In genomic region chr14:77303417-77304156, GRCh38 we compare ENCODE assay signal across 9 cellular contexts. TPM values are rescaled to one million over a fixed set of nuclear protein-coding genes. Genes with fewer than 3 reads are reported as not detected.
A peak's percentile ranks its signal among the peaks of the same experiment; 100 is the strongest.
DNase-seq lines count a peak whose midpoint lies in the region; ATAC-seq lines count a peak whose summit lies in the region.
"Had no signal": no experiment of that assay in that cellular context is flagged by ENCODE, and none has a peak within 500 bp of the region (broad histone marks: within the 10 kb centered on the region; RNA-seq: fewer than 3 reads in every experiment).

No MANE protein-coding gene starts in this region.

- H3K27ac ChIP-seq in HUES6 (ENCODE audit: low read depth, low read length): peak overlapping the region; percentile 29; the same call in 1 of the 2 replicates

- no peaks in the 10 kb centered on the region for H3K9me3 Mint-ChIP-seq in activated CD4-positive, alpha-beta memory T cell treated with anti-CD3 and anti-CD28 coated beads, Interleukin-2, amount 10 ng/mL, durations not matched to agents 7 days and 5 days
- H3K9me3 Mint-ChIP-seq in naive thymus-derived CD8-positive, alpha-beta T cell: no peaks in the 10 kb centered on the region
- H3K9me3 Mint-ChIP-seq: activated B cell treated with CpG ODN at 0.5 μM for 24 hours had no signal

- H3K27me3 ChIP-seq in HUES6 (ENCODE audit: control insufficient read depth, insufficient read depth, low read length): no peaks in the 10 kb centered on the region

- DNase-seq in SIG-M5 treated with dmso at 0.1 percent for 504 hours (lab: John Stamatoyannopoulos, UW; ENCODE audit: unreplicated experiment): peak; percentile 82
- no peak for DNase-seq in SIG-M5 (lab: John Stamatoyannopoulos, UW)
- DNase-seq in activated CD4-positive, alpha-beta memory T cell treated with anti-CD3 and anti-CD28 coated beads, Interleukin-2, amount 10 ng/mL, durations not matched to agents 7 days and 5 days: peak; percentile 54
- DNase-seq in foreskin melanocyte: peak; percentile 83
- DNase-seq in stimulated activated CD4-positive, alpha-beta T cell treated with anti-CD3 and anti-CD28 coated beads, Interleukin-4, amount 100 ng/mL, for 48 hours (ENCODE audit: low read depth in 2 of 2): peak; percentile 16 to 47
- DNase-seq in NCI-H146 (lab: John Stamatoyannopoulos, UW): no peak
- DNase-seq in naive thymus-derived CD8-positive, alpha-beta T cell: no peak
- DNase-seq: activated B cell treated with CpG ODN at 0.5 μM for 24 hours had no signal

- no peak overlapping the region for H3K4me3 Mint-ChIP-seq in activated CD4-positive, alpha-beta memory T cell treated with anti-CD3 and anti-CD28 coated beads, Interleukin-2, amount 10 ng/mL, durations not matched to agents 7 days and 5 days
- H3K4me3 Mint-ChIP-seq in naive thymus-derived CD8-positive, alpha-beta T cell: peak overlapping the region in 1 of 10 donors; percentile 48
- H3K4me3 Mint-ChIP-seq: activated B cell treated with CpG ODN at 0.5 μM for 24 hours had no signal

- peak overlapping the region; percentile 60 for H3K9ac ChIP-seq in HUES6 (ENCODE audit: low read length)

- peaks cover 4% of the 10 kb centered on the region for H3K36me3 Mint-ChIP-seq in activated CD4-positive, alpha-beta memory T cell treated with anti-CD3 and anti-CD28 coated beads, Interleukin-2, amount 10 ng/mL, durations not matched to agents 7 days and 5 days (ENCODE audit: low read depth)
- H3K36me3 Mint-ChIP-seq in naive thymus-derived CD8-positive, alpha-beta T cell: peaks cover 0 to 6% (median 3%) of the 10 kb centered on the region in 3 donors

- POLR2A ChIA-PET in activated CD4-positive, alpha-beta memory T cell treated with anti-CD3 and anti-CD28 coated beads, Interleukin-2, amount 10 ng/mL, durations not matched to agents 7 days and 5 days (lab: Charles Lee): interaction anchor here (0.6 to 4.1 kb wide), 5 partner anchors 12 to 431 kb away, joined by 4 to 29 read pairs (median 11); partner anchors contain the start of genes AHSA1, GSTZ1, POMT2 and SAMD15
- POLR2A ChIA-PET in naive thymus-derived CD8-positive, alpha-beta T cell (lab: Charles Lee): no interaction called here

- no peak for ATAC-seq in naive thymus-derived CD8-positive, alpha-beta T cell

- H3K27ac Mint-ChIP-seq in activated CD4-positive, alpha-beta memory T cell treated with anti-CD3 and anti-CD28 coated beads, Interleukin-2, amount 10 ng/mL, durations not matched to agents 7 days and 5 days: peak overlapping the region; percentile 74
- peak overlapping the region in 2 of 10 donors; percentile 57 to 67 for H3K27ac Mint-ChIP-seq in naive thymus-derived CD8-positive, alpha-beta T cell
- H3K27ac Mint-ChIP-seq: activated B cell treated with CpG ODN at 0.5 μM for 24 hours had no signal

- peaks cover 36% of the 10 kb centered on the region for H3K4me1 Mint-ChIP-seq in activated CD4-positive, alpha-beta memory T cell treated with anti-CD3 and anti-CD28 coated beads, Interleukin-2, amount 10 ng/mL, durations not matched to agents 7 days and 5 days
- peaks cover 0 to 15% (median 0%) of the 10 kb centered on the region in 4 donors for H3K4me1 Mint-ChIP-seq in naive thymus-derived CD8-positive, alpha-beta T cell
- H3K4me1 Mint-ChIP-seq: activated B cell treated with CpG ODN at 0.5 μM for 24 hours had no signal

- H3K27me3 Mint-ChIP-seq in activated CD4-positive, alpha-beta memory T cell treated with anti-CD3 and anti-CD28 coated beads, Interleukin-2, amount 10 ng/mL, durations not matched to agents 7 days and 5 days: peaks cover 2% of the 10 kb centered on the region
- H3K27me3 Mint-ChIP-seq in naive thymus-derived CD8-positive, alpha-beta T cell: no peaks in the 10 kb centered on the region
- H3K27me3 Mint-ChIP-seq: activated B cell treated with CpG ODN at 0.5 μM for 24 hours had no signal

- H3K4me1 ChIP-seq in HUES6 (ENCODE audit: control insufficient read depth, insufficient read depth, low read length): peaks cover 27% of the 10 kb centered on the region

- no peak overlapping the region for H3K4me3 ChIP-seq in HUES6 (ENCODE audit: low read depth, low read length)

- H3K36me3 ChIP-seq in HUES6 (ENCODE audit: control insufficient read depth, insufficient read depth, low read length): peaks cover 12% of the 10 kb centered on the region; the same call in 1 of the 2 replicates

- CTCF ChIA-PET in activated CD4-positive, alpha-beta memory T cell treated with anti-CD3 and anti-CD28 coated beads, Interleukin-2, amount 10 ng/mL, durations not matched to agents 7 days and 5 days (lab: Charles Lee): interaction anchor here (0.7 to 9.8 kb wide), 12 partner anchors 9 to 342 kb away, joined by 3 to 175 read pairs (median 4); partner anchors contain the start of genes GSTZ1, POMT2, SAMD15 and TMED8

- no peaks in the 10 kb centered on the region for H3K9me3 ChIP-seq in HUES6 (ENCODE audit: control insufficient read depth, insufficient read depth, low read depth, low read length)

RNA-seq across cellular contexts. Expression of gene POMT2, which starts 17.1 kb away (rescaled TPM):
- total RNA-seq in activated CD4-positive, alpha-beta memory T cell treated with anti-CD3 and anti-CD28 coated beads, Interleukin-2, amount 10 ng/mL, durations not matched to agents 7 days and 5 days: 10 to 100 TPM; 10.5 to 16.1 TPM
- 10 to 100 TPM; 11.4 to 13.9 TPM for total RNA-seq in naive thymus-derived CD8-positive, alpha-beta T cell
- polyA plus RNA-seq in naive thymus-derived CD8-positive, alpha-beta T cell: under 1 TPM; 0.25 to 0.50 (median 0.40) TPM

RNA-seq across cellular contexts. Expression of gene GSTZ1, which starts 17.2 kb away (rescaled TPM):
- total RNA-seq in activated CD4-positive, alpha-beta memory T cell treated with anti-CD3 and anti-CD28 coated beads, Interleukin-2, amount 10 ng/mL, durations not matched to agents 7 days and 5 days: 10 to 100 TPM; 18.1 to 18.4 TPM
- 10 to 100 TPM; 17.9 to 19.6 TPM for total RNA-seq in naive thymus-derived CD8-positive, alpha-beta T cell
- polyA plus RNA-seq in naive thymus-derived CD8-positive, alpha-beta T cell: 10 to 100 TPM in 1 of 3 donors, 1 to 10 TPM in 2; 8.0 to 10.0 (median 9.9) TPM

RNA-seq across cellular contexts. Expression of gene NGB, which starts 32.6 kb away (rescaled TPM):
- not detected for total RNA-seq in activated CD4-positive, alpha-beta memory T cell treated with anti-CD3 and anti-CD28 coated beads, Interleukin-2, amount 10 ng/mL, durations not matched to agents 7 days and 5 days
- not detected for total RNA-seq in naive thymus-derived CD8-positive, alpha-beta T cell
- not detected for polyA plus RNA-seq in naive thymus-derived CD8-positive, alpha-beta T cell
- total RNA-seq: activated B cell treated with CpG ODN at 0.5 μM for 24 hours had no signal

Comparison
In these comparisons a context has a peak if more than half of its experiments do, and no peak if none do; other contexts are left out.
1. DNase-seq: peak in SIG-M5 treated with dmso at 0.1 percent for 504 hours (single experiment), activated CD4-positive, alpha-beta memory T cell treated with anti-CD3 and anti-CD28 coated beads, Interleukin-2, amount 10 ng/mL, durations not matched to agents 7 days and 5 days (single experiment), foreskin melanocyte (single experiment) and stimulated activated CD4-positive, alpha-beta T cell treated with anti-CD3 and anti-CD28 coated beads, Interleukin-4, amount 100 ng/mL, for 48 hours (2 of 2); none in SIG-M5 (single experiment), NCI-H146 (single experiment) and naive thymus-derived CD8-positive, alpha-beta T cell (0 of 10).